40 cellular contexts compared by ENCODE assay signal in genomic region chr10:113621799-113622198, GRCh38. TPM values are rescaled to one million over a fixed set of nuclear protein-coding genes. Genes with fewer than 3 reads are reported as not detected.
"Had no signal": no experiment of that assay in that cellular context is flagged by ENCODE, and none has a peak within 500 bp of the region (broad histone marks: within the 10 kb centered on the region; RNA-seq: fewer than 3 reads in every experiment).

No MANE protein-coding gene starts in this region.

- H3K36me3 ChIP-seq: adrenal gland, brain microvascular endothelial cell, breast epithelium, WERI-Rb-1 had no signal

- H3K9me3 ChIP-seq: adrenal gland, body of pancreas, breast epithelium had no signal

- H3K9me3 Mint-ChIP-seq: activated CD4-positive, alpha-beta memory T cell treated with anti-CD3 and anti-CD28 coated beads, Interleukin-2, amount 10 ng/mL, durations not matched to agents 7 days and 5 days; activated CD4-positive, alpha-beta T cell treated with anti-CD3 and anti-CD28 coated beads, Interleukin-2, amount 10 ng/mL, durations not matched to agents 7 days and 5 days; activated naive CD4-positive, alpha-beta T cell treated with anti-CD3 and anti-CD28 coated beads for 36 hours; activated naive CD4-positive, alpha-beta T cell treated with anti-CD3 and anti-CD28 coated beads, Interleukin-2, amount 50 U/mL, for 72 hours; activated naive CD8-positive, alpha-beta T cell treated with anti-CD3 and anti-CD28 coated beads for 36 hours; activated T-cell treated with anti-CD3 and anti-CD28 coated beads, Interleukin-2, amount 50 U/mL, for 24 hours; activated T-helper 17 cell treated with anti-CD3 and anti-CD28 coated beads, Interleukin-2, amount 50 U/mL, for 72 hours; central memory CD8-positive, alpha-beta T cell; T-helper 1 cell treated with Interleukin-12 subunit alpha and Interleukin-12 subunit beta and Interleukin-4 antibody, amounts not matched to agents 30 μg/mL and 1 μg/mL, for 36 hours; T-helper 2 cell treated with Interferon-gamma antibody and Interleukin-4, amounts not matched to agents 5 μg/mL and 100 μg/mL, for 36 hours; WTC11 had no signal

- DNase-seq: activated CD4-positive, alpha-beta memory T cell treated with anti-CD3 and anti-CD28 coated beads, Interleukin-2, amount 10 ng/mL, durations not matched to agents 7 days and 5 days; activated CD4-positive, alpha-beta T cell treated with anti-CD3 and anti-CD28 coated beads for 1 hour; activated CD4-positive, alpha-beta T cell treated with anti-CD3 and anti-CD28 coated beads for 36 hours; activated CD4-positive, alpha-beta T cell treated with anti-CD3 and anti-CD28 coated beads for 48 hours; activated CD4-positive, alpha-beta T cell treated with anti-CD3 and anti-CD28 coated beads, Interleukin-2, amount 10 ng/mL, durations not matched to agents 7 days and 5 days; activated CD4-positive, alpha-beta T cell treated with anti-CD3 and anti-CD28 coated beads, Interleukin-2, amount 50 U/mL, for 48 hours; activated CD4-positive, CD25-positive, alpha-beta regulatory T cell; activated CD8-positive, alpha-beta memory T cell treated with anti-CD3 and anti-CD28 coated beads for 24 hours; activated CD8-positive, alpha-beta memory T cell treated with anti-CD3 and anti-CD28 coated beads, Interleukin-2, amount 10 ng/mL, durations not matched to agents 7 days and 5 days; activated CD8-positive, alpha-beta memory T cell treated with anti-CD3 and anti-CD28 coated beads, Interleukin-2, amount 50 U/mL, for 48 hours; activated CD8-positive, alpha-beta T cell treated with anti-CD3 and anti-CD28 coated beads, Interleukin-2, amount 10 ng/mL, durations not matched to agents 7 days and 5 days; activated effector memory CD4-positive, alpha-beta T cell treated with anti-CD3 and anti-CD28 coated beads, Interleukin-2, amount 50 U/mL, for 16 hours; activated gamma-delta T cell treated with Interleukin-2 at 50 U/mL for 16 hours; activated naive CD4-positive, alpha-beta T cell; activated naive CD4-positive, alpha-beta T cell treated with anti-CD3 and anti-CD28 coated beads for 36 hours; activated naive CD4-positive, alpha-beta T cell treated with anti-CD3 and anti-CD28 coated beads, Interleukin-2, amount 50 U/mL, for 16 hours; activated naive CD8-positive, alpha-beta T cell treated with anti-CD3 and anti-CD28 coated beads for 36 hours; activated T-cell treated with anti-CD3 and anti-CD28 coated beads, Interleukin-2, amount 50 U/mL, for 24 hours; activated T-cell treated with anti-CD3 and anti-CD28 coated beads, Interleukin-2, amount 50 U/mL, for 48 hours; adrenal gland; amniotic stem cell; aorta; body of pancreas; brain microvascular endothelial cell; caudate nucleus; cerebellar nuclear complex; SW 1271; T-helper 1 cell; T-helper 2 cell; T-helper 9 cell; WERI-Rb-1 had no signal

- H3K27ac Mint-ChIP-seq: activated CD4-positive, alpha-beta memory T cell treated with anti-CD3 and anti-CD28 coated beads, Interleukin-2, amount 10 ng/mL, durations not matched to agents 7 days and 5 days; activated CD4-positive, alpha-beta T cell treated with anti-CD3 and anti-CD28 coated beads for 36 hours; activated CD4-positive, alpha-beta T cell treated with anti-CD3 and anti-CD28 coated beads, Interleukin-2, amount 10 ng/mL, durations not matched to agents 7 days and 5 days; activated CD8-positive, alpha-beta memory T cell treated with anti-CD3 and anti-CD28 coated beads, Interleukin-2, amount 10 ng/mL, durations not matched to agents 7 days and 5 days; activated CD8-positive, alpha-beta T cell treated with anti-CD3 and anti-CD28 coated beads, Interleukin-2, amount 10 ng/mL, durations not matched to agents 7 days and 5 days; activated naive CD4-positive, alpha-beta T cell treated with anti-CD3 and anti-CD28 coated beads for 36 hours; activated naive CD4-positive, alpha-beta T cell treated with anti-CD3 and anti-CD28 coated beads, Interleukin-2, amount 50 U/mL, for 72 hours; activated naive CD8-positive, alpha-beta T cell treated with anti-CD3 and anti-CD28 coated beads for 36 hours; activated T-cell treated with anti-CD3 and anti-CD28 coated beads, Interleukin-2, amount 50 U/mL, for 24 hours; activated T-helper 17 cell treated with anti-CD3 and anti-CD28 coated beads, Interleukin-2, amount 50 U/mL, for 72 hours; T-helper 1 cell treated with Interleukin-12 subunit alpha and Interleukin-12 subunit beta and Interleukin-4 antibody, amounts not matched to agents 30 μg/mL and 1 μg/mL, for 36 hours; T-helper 2 cell treated with Interferon-gamma antibody and Interleukin-4, amounts not matched to agents 5 μg/mL and 100 μg/mL, for 36 hours; WTC11 had no signal

- H3K27ac ChIP-seq: adrenal gland, body of pancreas, brain microvascular endothelial cell, breast epithelium, WERI-Rb-1 had no signal

- H3K27me3 ChIP-seq: body of pancreas, brain microvascular endothelial cell had no signal

- H3K4me3 Mint-ChIP-seq: activated CD4-positive, alpha-beta memory T cell treated with anti-CD3 and anti-CD28 coated beads, Interleukin-2, amount 10 ng/mL, durations not matched to agents 7 days and 5 days; activated CD4-positive, alpha-beta T cell treated with anti-CD3 and anti-CD28 coated beads for 36 hours; activated CD4-positive, alpha-beta T cell treated with anti-CD3 and anti-CD28 coated beads, Interleukin-2, amount 10 ng/mL, durations not matched to agents 7 days and 5 days; activated CD8-positive, alpha-beta memory T cell treated with anti-CD3 and anti-CD28 coated beads, Interleukin-2, amount 10 ng/mL, durations not matched to agents 7 days and 5 days; activated CD8-positive, alpha-beta T cell treated with anti-CD3 and anti-CD28 coated beads, Interleukin-2, amount 10 ng/mL, durations not matched to agents 7 days and 5 days; activated naive CD4-positive, alpha-beta T cell treated with anti-CD3 and anti-CD28 coated beads for 36 hours; activated naive CD8-positive, alpha-beta T cell treated with anti-CD3 and anti-CD28 coated beads for 36 hours; activated T-cell treated with anti-CD3 and anti-CD28 coated beads, Interleukin-2, amount 50 U/mL, for 24 hours; activated T-helper 17 cell treated with anti-CD3 and anti-CD28 coated beads, Interleukin-2, amount 50 U/mL, for 72 hours; central memory CD8-positive, alpha-beta T cell; T-helper 1 cell treated with Interleukin-12 subunit alpha and Interleukin-12 subunit beta and Interleukin-4 antibody, amounts not matched to agents 30 μg/mL and 1 μg/mL, for 36 hours; T-helper 2 cell treated with Interferon-gamma antibody and Interleukin-4, amounts not matched to agents 5 μg/mL and 100 μg/mL, for 36 hours; WTC11 had no signal

- H3K4me1 ChIP-seq: adrenal gland, breast epithelium had no signal

- ATAC-seq: activated CD4-positive, alpha-beta T cell treated with anti-CD3 and anti-CD28 coated beads for 36 hours; activated CD4-positive, CD25-positive, alpha-beta regulatory T cell treated with anti-CD3 and anti-CD28 coated beads, Interleukin-2, amount 50 U/mL, for 24 hours; activated CD8-positive, alpha-beta memory T cell treated with anti-CD3 and anti-CD28 coated beads, Interleukin-2, amount 10 ng/mL, durations not matched to agents 7 days and 5 days; activated CD8-positive, alpha-beta T cell treated with anti-CD3 and anti-CD28 coated beads, Interleukin-2, amount 10 ng/mL, durations not matched to agents 7 days and 5 days; activated naive CD4-positive, alpha-beta T cell treated with anti-CD3 and anti-CD28 coated beads, Interleukin-2, amount 50 U/mL, for 72 hours; activated T-helper 17 cell treated with anti-CD3 and anti-CD28 coated beads, Interleukin-2, amount 50 U/mL, for 72 hours; body of pancreas; WTC11 had no signal

- H3K4me1 Mint-ChIP-seq: activated CD4-positive, alpha-beta memory T cell treated with anti-CD3 and anti-CD28 coated beads, Interleukin-2, amount 10 ng/mL, durations not matched to agents 7 days and 5 days; activated CD4-positive, alpha-beta T cell treated with anti-CD3 and anti-CD28 coated beads for 36 hours; activated CD4-positive, alpha-beta T cell treated with anti-CD3 and anti-CD28 coated beads, Interleukin-2, amount 10 ng/mL, durations not matched to agents 7 days and 5 days; activated CD8-positive, alpha-beta memory T cell treated with anti-CD3 and anti-CD28 coated beads, Interleukin-2, amount 10 ng/mL, durations not matched to agents 7 days and 5 days; activated naive CD8-positive, alpha-beta T cell treated with anti-CD3 and anti-CD28 coated beads for 36 hours; activated T-helper 17 cell treated with anti-CD3 and anti-CD28 coated beads, Interleukin-2, amount 50 U/mL, for 72 hours; central memory CD8-positive, alpha-beta T cell had no signal

- H3K4me3 ChIP-seq: adrenal gland, body of pancreas, breast epithelium had no signal

- H3K36me3 Mint-ChIP-seq: activated CD8-positive, alpha-beta memory T cell treated with anti-CD3 and anti-CD28 coated beads, Interleukin-2, amount 10 ng/mL, durations not matched to agents 7 days and 5 days; activated naive CD4-positive, alpha-beta T cell treated with anti-CD3 and anti-CD28 coated beads, Interleukin-2, amount 50 U/mL, for 72 hours; activated naive CD8-positive, alpha-beta T cell treated with anti-CD3 and anti-CD28 coated beads for 36 hours; WTC11 had no signal

RNA-seq across cellular contexts. Expression of gene NRAP, which starts 42.0 kb away (rescaled TPM):
- total RNA-seq: activated CD4-positive, alpha-beta memory T cell treated with anti-CD3 and anti-CD28 coated beads, Interleukin-2, amount 10 ng/mL, durations not matched to agents 7 days and 5 days; activated CD4-positive, alpha-beta T cell treated with anti-CD3 and anti-CD28 coated beads for 36 hours; activated CD4-positive, alpha-beta T cell treated with anti-CD3 and anti-CD28 coated beads, Interleukin-2, amount 10 ng/mL, durations not matched to agents 7 days and 5 days; activated CD8-positive, alpha-beta memory T cell treated with anti-CD3 and anti-CD28 coated beads, Interleukin-2, amount 10 ng/mL, durations not matched to agents 7 days and 5 days; activated CD8-positive, alpha-beta T cell treated with anti-CD3 and anti-CD28 coated beads, Interleukin-2, amount 10 ng/mL, durations not matched to agents 7 days and 5 days; activated naive CD4-positive, alpha-beta T cell treated with anti-CD3 and anti-CD28 coated beads for 36 hours; activated naive CD4-positive, alpha-beta T cell treated with anti-CD3 and anti-CD28 coated beads, Interleukin-2, amount 50 U/mL, for 72 hours; activated naive CD8-positive, alpha-beta T cell treated with anti-CD3 and anti-CD28 coated beads for 36 hours; activated T-helper 17 cell treated with anti-CD3 and anti-CD28 coated beads, Interleukin-2, amount 50 U/mL, for 72 hours; aorta; astrocyte; body of pancreas; breast epithelium; WTC11 had no signal
